In genomic region chr20:34363062-34364012, GRCh38 we compare ENCODE assay signal across 7 cellular contexts. TPM values are rescaled to one million over a fixed set of nuclear protein-coding genes. Genes with fewer than 3 reads are reported as not detected.
A peak's percentile ranks its signal among the peaks of the same experiment; 100 is the strongest.
DNase-seq lines count a peak whose midpoint lies in the region; ATAC-seq and TF ChIP-seq lines count a peak whose summit lies in the region.

ITCH (plus strand) TSS chr20:34363273; CDS start chr20:34393812, 30,539 bp downstream.

- H3K4me3 ChIP-seq in astrocyte of the cerebellum (ENCODE audit: low read depth, low read length) (peak within 1 kb of the TSS; percentile 85), hepatocyte (peak within 1 kb of the TSS; percentile 90)

- in situ Hi-C loops in astrocyte of the cerebellum (cut with HindIII; ENCODE audit: low sequenced_read_pairs), result no loop called here

- no peaks in the 10 kb centered on the region for H3K9me3 ChIP-seq in hepatocyte (ENCODE audit: low read depth)

- DNase-seq in NCI-H2029 (lab: John Stamatoyannopoulos, UW) (peak; percentile 95), T-helper 22 cell (ENCODE audit: low read depth) (peak; percentile 84), astrocyte of the cerebellum (ENCODE audit: low read depth) (peak; percentile 88), hepatocyte (ENCODE audit: low spot score) (peak; percentile 99), retina (peak; percentile 95)

- no peaks in the 10 kb centered on the region for H3K9me2 ChIP-seq in hepatocyte (replicated peaks; ENCODE audit: insufficient read depth)

- no peaks in the 10 kb centered on the region for H3K27me3 ChIP-seq in hepatocyte

- H3K27ac ChIP-seq in hepatocyte, result peak within 1 kb of the TSS; percentile 98

- H3K4me1 ChIP-seq in hepatocyte (ENCODE audit: insufficient read depth), result peaks cover 35% of the 10 kb centered on the region

- under 1% methylated on average over 64 of the region's 92 CpGs for WGBS in hepatocyte (ENCODE audit: low lambda C conversion rate, missing lambda C conversion rate)

- H2AFZ ChIP-seq in hepatocyte, result peak within 1 kb of the TSS; percentile 85

- ATAC-seq in GM18505 (IDR thresholded peaks at IDR 0.05; ENCODE audit: unreplicated experiment) (peak; percentile 81), HG02973 (IDR thresholded peaks at IDR 0.05; ENCODE audit: unreplicated experiment) (peak; percentile 86)

- H4K20me1 ChIP-seq in hepatocyte (ENCODE audit: insufficient read depth, poor library complexity, severe bottlenecking), result peaks cover 41% of the 10 kb centered on the region

- H3K4me2 ChIP-seq in hepatocyte, result peak within 1 kb of the TSS; percentile 96

- peaks cover 52% of the 10 kb centered on the region for H3K79me2 ChIP-seq in hepatocyte

- H3K36me3 ChIP-seq in hepatocyte (replicated peaks; ENCODE audit: insufficient read depth, low read depth), result no peaks in the 10 kb centered on the region

- no peak for TF ChIP-seq CTCF in astrocyte of the cerebellum (IDR thresholded peaks at IDR 0.05; ENCODE audit: low read depth, low read length, missing control alignments)
- TF ChIP-seq CTCF in hepatocyte (IDR thresholded peaks at IDR 0.05; ENCODE audit: poor library complexity), result no peak

- TF ChIP-seq POLR2A in GM18505 (IDR thresholded peaks at IDR 0.05; ENCODE audit: borderline replicate concordance, extremely low read depth, insufficient read depth, insufficient read length), result peak; percentile 88

RNA-seq across cellular contexts. Expression of gene ITCH, which starts in this region (rescaled TPM):
- total RNA-seq in hepatocyte, result 55.6 and 61.2 TPM in 2 replicates
- polyA plus RNA-seq in hepatocyte, result 18.2 and 22.1 TPM in 2 replicates

Comparison
In these comparisons a context has a peak if more than half of its experiments do, and no peak if none do; other contexts are left out.
1. Peak in every context shown above with its lines: DNase-seq, ATAC-seq, H3K4me3 ChIP-seq and H3K27ac ChIP-seq.